Comparison of ENCODE assay signal across 9 cellular contexts in the genomic region with DNA sequence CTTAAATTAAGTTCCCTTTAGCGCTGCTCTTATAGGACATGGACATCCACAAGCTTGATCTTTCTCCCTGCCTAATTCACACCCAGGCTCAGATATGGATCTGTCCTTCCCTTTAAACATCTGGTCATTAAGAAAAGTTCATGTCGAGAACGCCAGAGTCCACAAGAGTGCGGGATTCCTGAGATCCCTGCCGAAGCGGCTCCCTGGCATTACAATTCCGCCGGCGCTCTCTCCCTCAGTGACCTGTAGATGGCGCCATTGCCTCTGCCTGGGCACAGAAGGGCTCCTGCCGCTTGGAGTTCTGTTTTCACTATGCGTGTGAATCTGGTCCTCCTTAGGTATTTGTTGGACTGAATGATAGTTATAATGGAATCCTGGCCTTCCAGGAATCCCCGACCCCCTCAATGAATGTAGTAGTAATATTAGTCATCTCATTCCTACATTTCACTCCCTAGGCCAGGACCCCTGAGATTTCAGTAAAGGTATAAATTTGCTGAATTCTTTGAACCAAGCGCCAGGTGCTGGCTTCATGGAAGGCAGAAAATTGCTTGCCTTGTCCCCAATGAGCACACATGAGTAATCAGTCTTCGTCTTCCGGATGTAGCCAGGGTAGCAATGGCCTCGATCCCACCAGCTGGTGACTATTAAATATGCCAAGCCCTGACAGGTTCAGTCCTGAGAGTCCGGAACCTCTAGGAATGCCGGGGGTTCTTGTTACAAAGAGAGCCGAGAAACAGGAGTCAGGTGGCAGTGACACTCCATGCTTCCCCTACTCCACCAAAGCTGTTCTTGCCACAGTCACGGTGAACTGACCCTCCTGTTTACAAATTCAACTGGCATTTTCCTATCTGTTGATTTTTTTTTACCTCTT. TPM values are rescaled to one million over a fixed set of nuclear protein-coding genes. Genes with fewer than 3 reads are reported as not detected.
DNase-seq lines count a peak whose midpoint lies in the region; ATAC-seq and TF ChIP-seq lines count a peak whose summit lies in the region.
"Had no signal": no experiment of that assay in that cellular context is flagged by ENCODE, and none has a peak within 500 bp of the region (broad histone marks: within the 10 kb centered on the region; RNA-seq: fewer than 3 reads in every experiment).

No MANE protein-coding gene starts in this region.

- H3K4me3 Mint-ChIP-seq in HFFc6 (no peak overlapping the region), chondrocyte (ENCODE audit: unreplicated experiment) (no peak overlapping the region)
- H3K4me3 Mint-ChIP-seq in activated CD4-positive, alpha-beta T cell treated with anti-CD3 and anti-CD28 coated beads for 36 hours: no peak overlapping the region

- H3K4me1 Mint-ChIP-seq in HFFc6 (ENCODE audit: low read depth) (peaks cover 6% of the 10 kb centered on the region), chondrocyte (ENCODE audit: low read depth) (peaks cover 4% of the 10 kb centered on the region)
- H3K4me1 Mint-ChIP-seq in activated CD4-positive, alpha-beta T cell treated with anti-CD3 and anti-CD28 coated beads for 36 hours: peaks cover 2% of the 10 kb centered on the region

- H3K9me3 Mint-ChIP-seq in HFFc6 (no peaks in the 10 kb centered on the region), chondrocyte (ENCODE audit: low read depth) (no peaks in the 10 kb centered on the region)
- H3K9me3 Mint-ChIP-seq in activated CD4-positive, alpha-beta T cell treated with anti-CD3 and anti-CD28 coated beads for 36 hours (ENCODE audit: low read depth): no peaks in the 10 kb centered on the region

- TF ChIP-seq CTCF in HFFc6 (IDR thresholded peaks at IDR 0.05) (peak; percentile 96), chondrocyte (IDR thresholded peaks at IDR 0.05) (peak; percentile 98)

- intact Hi-C loops in activated CD4-positive, alpha-beta T cell treated with anti-CD3 and anti-CD28 coated beads for 36 hours (cut with DNase I, micrococcal nuclease): loop anchor here (1.0 to 5.0 kb wide), 5 partner anchors 73 to 560 kb away; a partner anchor contains a TSS
- intact Hi-C loops in left colon (cut with DNase I, micrococcal nuclease): no loop called here

- in situ Hi-C loops in Caki2 (cut with HindIII; ENCODE audit: low pct_unique_long_range_greater_than_20kb, low sequenced_read_pairs): no loop called here

- no peaks in the 10 kb centered on the region for H3K36me3 Mint-ChIP-seq in HFFc6 (ENCODE audit: low read depth)
- H3K36me3 Mint-ChIP-seq in activated CD4-positive, alpha-beta T cell treated with anti-CD3 and anti-CD28 coated beads for 36 hours (ENCODE audit: low read depth): no peaks in the 10 kb centered on the region
- no peaks in the 10 kb centered on the region for H3K36me3 Mint-ChIP-seq in chondrocyte (ENCODE audit: low read depth)

- H3K27me3 Mint-ChIP-seq in HFFc6 (ENCODE audit: insufficient read depth) (peaks cover 38% of the 10 kb centered on the region), chondrocyte (ENCODE audit: low read depth) (peaks cover 67% of the 10 kb centered on the region)
- H3K27me3 Mint-ChIP-seq in activated CD4-positive, alpha-beta T cell treated with anti-CD3 and anti-CD28 coated beads for 36 hours: peaks cover 33% of the 10 kb centered on the region

- peak; percentile 89 for ATAC-seq in activated CD4-positive, alpha-beta T cell treated with anti-CD3 and anti-CD28 coated beads for 36 hours
- peak; percentile 85 for ATAC-seq in left colon
- no peak for ATAC-seq in HG02588 (IDR thresholded peaks at IDR 0.05; ENCODE audit: unreplicated experiment)

- H3K27ac Mint-ChIP-seq in HFFc6: no peak overlapping the region
- H3K27ac Mint-ChIP-seq in activated CD4-positive, alpha-beta T cell treated with anti-CD3 and anti-CD28 coated beads for 36 hours: no peak overlapping the region
- H3K27ac Mint-ChIP-seq in chondrocyte (ENCODE audit: unreplicated experiment): no peak overlapping the region

- CTCF ChIA-PET in activated CD4-positive, alpha-beta T cell treated with anti-CD3 and anti-CD28 coated beads for 36 hours (lab: Charles Lee): interaction anchor here (0.6 to 5.7 kb wide), 16 partner anchors 9 to 469 kb away, joined by 3 to 45 read pairs (median 4); no protein-coding TSS in a partner anchor

- POLR2A ChIA-PET in activated CD4-positive, alpha-beta T cell treated with anti-CD3 and anti-CD28 coated beads for 36 hours (lab: Charles Lee): interaction anchor here (0.6 kb wide), 1 partner anchor 591 kb away, joined by 3 read pairs; no protein-coding TSS in a partner anchor

- DNase-seq in Caki2 (ENCODE audit: low read depth) (peak; percentile 70), HFFc6 (peak; percentile 77), NCI-H510A (lab: John Stamatoyannopoulos, UW) (peak; percentile 44), chondrocyte (ENCODE audit: low spot score) (no peak), left colon (peak; percentile 46 to 78)
- peak; percentile 86 for DNase-seq in activated CD4-positive, alpha-beta T cell treated with anti-CD3 and anti-CD28 coated beads for 36 hours
- peak; percentile 79 to 81 for DNase-seq in stimulated activated CD4-positive, alpha-beta T cell treated with anti-CD3 and anti-CD28 coated beads, Interleukin-2, amount 100 ng/mL, for 48 hours

RNA-seq across cellular contexts. Expression of a gene that starts 26.4 kb away (rescaled TPM):
- total RNA-seq in Caki2 (2014; rRNA removed; shearing (Covaris generic); ENCODE audit: low replicate concordance): not detected in 2 replicates
- not detected for total RNA-seq in HFFc6 (2021; fragmentation: NEBNext Ultra II Directional; extraction: Animal tissue kit (Norgen Biotek cat#: 25700))
- total RNA-seq in activated CD4-positive, alpha-beta T cell treated with anti-CD3 and anti-CD28 coated beads for 36 hours: not detected
- total RNA-seq in chondrocyte: not detected in 3 replicates
- under 1 TPM in 1 of 2 donors, not detected in 1; 0.22 TPM for total RNA-seq in left colon
- total RNA-seq: T-helper 2 cell treated with Interferon-gamma antibody and Interleukin-4, amounts not matched to agents 100 ng/mL and 5 ng/mL, for 36 hours had no signal

RNA-seq across cellular contexts. Expression of a gene that starts 38.4 kb away (rescaled TPM):
- not detected in 2 replicates for total RNA-seq in Caki2 (2014; rRNA removed; shearing (Covaris generic); ENCODE audit: low replicate concordance)
- total RNA-seq in HFFc6 (2021; fragmentation: NEBNext Ultra II Directional; extraction: Animal tissue kit (Norgen Biotek cat#: 25700)): 1 to 10 TPM; 1.1 to 2.8 (median 1.4) TPM
- not detected for total RNA-seq in activated CD4-positive, alpha-beta T cell treated with anti-CD3 and anti-CD28 coated beads for 36 hours
- total RNA-seq in chondrocyte (4.5 to 5.1 TPM (median 5.0 TPM) in 3 replicates), left colon (not detected)
- total RNA-seq: T-helper 2 cell treated with Interferon-gamma antibody and Interleukin-4, amounts not matched to agents 100 ng/mL and 5 ng/mL, for 36 hours had no signal

RNA-seq across cellular contexts. Expression of a gene that starts 41.6 kb away (rescaled TPM):
- not detected in 2 replicates for total RNA-seq in Caki2 (2014; rRNA removed; shearing (Covaris generic); ENCODE audit: low replicate concordance)
- not detected for total RNA-seq in HFFc6 (2021; fragmentation: NEBNext Ultra II Directional; extraction: Animal tissue kit (Norgen Biotek cat#: 25700))
- not detected for total RNA-seq in activated CD4-positive, alpha-beta T cell treated with anti-CD3 and anti-CD28 coated beads for 36 hours
- total RNA-seq in chondrocyte (not detected in 3 replicates), left colon (under 1 TPM in 1 of 2 donors, not detected in 1; 0.11 TPM)
- total RNA-seq: T-helper 2 cell treated with Interferon-gamma antibody and Interleukin-4, amounts not matched to agents 100 ng/mL and 5 ng/mL, for 36 hours had no signal

Comparison
In these comparisons a context has a peak if more than half of its experiments do, and no peak if none do; other contexts are left out.
1. intact Hi-C loops: an anchor here in activated CD4-positive, alpha-beta T cell treated with anti-CD3 and anti-CD28 coated beads for 36 hours (1.0 to 5.0 kb wide); none called in left colon.